ENCODE assay signal across 24 cellular contexts in the genomic region with DNA sequence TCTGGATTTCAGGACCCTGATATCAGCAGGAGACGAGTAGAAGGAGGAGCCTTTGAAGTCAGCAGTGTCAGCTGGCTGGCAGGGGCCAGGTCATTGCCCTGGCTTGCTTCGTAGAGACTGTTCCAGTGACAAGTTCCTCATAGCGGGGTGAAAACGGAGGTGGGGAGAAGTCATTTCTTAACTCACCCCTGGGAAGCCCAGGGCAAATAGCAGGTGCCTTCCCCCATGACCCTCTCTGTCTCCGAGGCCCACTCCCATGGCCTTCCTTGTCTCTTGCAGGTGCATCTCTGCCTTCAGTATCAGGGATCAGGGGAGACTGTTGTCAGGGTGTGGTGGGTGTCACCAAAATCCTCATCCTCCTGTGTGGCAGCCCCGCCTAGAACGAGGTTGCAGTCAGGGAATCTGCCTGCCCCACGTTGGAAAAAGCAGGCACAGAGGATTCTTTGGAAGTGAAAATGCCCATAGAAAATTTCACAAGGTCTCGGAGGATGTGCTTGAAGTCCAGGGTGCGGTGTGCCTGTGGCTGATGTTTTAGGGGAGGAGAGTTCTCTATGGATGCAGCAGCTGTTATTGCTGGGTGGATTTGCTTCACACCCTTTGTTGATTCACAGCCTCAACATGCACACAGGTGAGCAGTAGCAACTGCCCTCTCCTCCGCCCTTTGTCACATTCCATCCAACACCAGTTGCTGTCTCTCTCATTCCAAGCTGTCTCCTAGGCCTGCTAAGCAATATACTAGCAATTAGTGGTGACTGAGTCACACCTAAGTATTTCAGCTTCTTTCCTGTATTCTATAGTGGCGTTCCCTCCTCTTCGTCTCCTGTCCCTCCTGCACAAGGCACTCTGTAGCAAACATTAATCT.
DNase-seq lines count a peak whose midpoint lies in the region; ATAC-seq, FAIRE-seq and TF ChIP-seq lines count a peak whose summit lies in the region.
"Had no signal": no experiment of that assay in that cellular context is flagged by ENCODE, and none has a peak within 500 bp of the region (broad histone marks: within the 10 kb centered on the region; RNA-seq: fewer than 3 reads in every experiment).

No MANE protein-coding gene starts in this region.

- H3K4me3 ChIP-seq in bronchial epithelial cell (ENCODE audit: low read depth, low read length) (no peak overlapping the region), mucosa of descending colon (no peak overlapping the region)
- H3K4me3 ChIP-seq: heart left ventricle, MG63 had no signal

- H3K27me3 ChIP-seq in bronchial epithelial cell (ENCODE audit: control insufficient read depth, insufficient read depth, low read length) = no peaks in the 10 kb centered on the region
- H3K27me3 ChIP-seq: MG63 had no signal

- no peaks in the 10 kb centered on the region for H3K9me3 ChIP-seq in mucosa of descending colon
- H3K9me3 ChIP-seq: heart left ventricle, MG63 had no signal

- no peaks in the 10 kb centered on the region for H3K36me3 Mint-ChIP-seq in glutamatergic neuron (ENCODE audit: unreplicated experiment)
- H3K36me3 Mint-ChIP-seq: naive thymus-derived CD8-positive, alpha-beta T cell had no signal

- no peak for FAIRE-seq in bronchial epithelial cell (lab: Jason Lieb, UNC)
- FAIRE-seq: GM12892, RCC 7860 had no signal

- no peak overlapping the region for H3K27ac Mint-ChIP-seq in glutamatergic neuron (ENCODE audit: unreplicated experiment)
- H3K27ac Mint-ChIP-seq: CD4-positive, alpha-beta T cell; naive thymus-derived CD8-positive, alpha-beta T cell had no signal

- H3K4me3 Mint-ChIP-seq in glutamatergic neuron (ENCODE audit: unreplicated experiment) = no peak overlapping the region
- H3K4me3 Mint-ChIP-seq: CD4-positive, alpha-beta T cell; central memory CD8-positive, alpha-beta T cell; naive thymus-derived CD8-positive, alpha-beta T cell had no signal

- no peaks in the 10 kb centered on the region for H3K4me1 ChIP-seq in mucosa of descending colon (ENCODE audit: low read depth)

- ATAC-seq in mucosa of descending colon = peak; percentile 69
- no peak for ATAC-seq in HG02870 (IDR thresholded peaks at IDR 0.05; ENCODE audit: unreplicated experiment)
- ATAC-seq: heart left ventricle; naive thymus-derived CD8-positive, alpha-beta T cell; SK-N-SH treated with all-trans-retinoic acid at 6 μM for 48 hours had no signal

- H3K36me3 ChIP-seq in bronchial epithelial cell (ENCODE audit: control insufficient read depth, insufficient read depth, low read length) = no peaks in the 10 kb centered on the region
- H3K36me3 ChIP-seq in mucosa of descending colon (ENCODE audit: low read depth) = no peaks in the 10 kb centered on the region
- H3K36me3 ChIP-seq: heart left ventricle, MG63 had no signal

- H3K4me1 Mint-ChIP-seq in glutamatergic neuron (ENCODE audit: low read depth, unreplicated experiment) = no peaks in the 10 kb centered on the region

- peaks cover 4% of the 10 kb centered on the region for H3K27me3 Mint-ChIP-seq in glutamatergic neuron (ENCODE audit: unreplicated experiment)

- intact Hi-C loops in mucosa of descending colon (cut with DNase I, micrococcal nuclease) = no loop called here

- no peaks in the 10 kb centered on the region for H3K9me3 Mint-ChIP-seq in glutamatergic neuron (ENCODE audit: unreplicated experiment)
- H3K9me3 Mint-ChIP-seq: CD4-positive, alpha-beta T cell; central memory CD8-positive, alpha-beta T cell; naive thymus-derived CD8-positive, alpha-beta T cell had no signal

- no peak for TF ChIP-seq CTCF in bronchial epithelial cell (IDR thresholded peaks at IDR 0.05; ENCODE audit: insufficient read depth, low read length, severe bottlenecking)
- no peak for TF ChIP-seq CTCF in mucosa of descending colon (IDR thresholded peaks at IDR 0.05)
- TF ChIP-seq CTCF in glutamatergic neuron (IDR thresholded peaks at IDR 0.05; ENCODE audit: partially characterized antibody, unreplicated experiment) = no peak

- DNase-seq in A172 (ENCODE audit: low spot score) (peak; percentile 72), HT-29 (ENCODE audit: low spot score) (peak; percentile 30), bronchial epithelial cell (ENCODE audit: low read depth) (peak; percentile 81), mucosa of descending colon (no peak), glutamatergic neuron (no peak), NOMO-1 treated with dmso at 0.1 percent for 144 hours (lab: John Stamatoyannopoulos, UW; ENCODE audit: unreplicated experiment) (no peak)
- DNase-seq in activated effector memory CD4-positive, alpha-beta T cell treated with anti-CD3 and anti-CD28 coated beads, Interleukin-2, amount 50 U/mL, for 16 hours = no peak
- DNase-seq: activated CD4-positive, CD25-positive, alpha-beta regulatory T cell treated with anti-CD3 and anti-CD28 coated beads, Interleukin-2, amount 50 U/mL, for 72 hours; activated gamma-delta T cell; CD4-positive, alpha-beta T cell; DMS153; H7; MG63; naive thymus-derived CD8-positive, alpha-beta T cell; NCI-H1436; NCI-H748 treated with DMSO at 0.1 percent for 48 hours; stimulated activated CD4-positive, alpha-beta T cell treated with anti-CD3 and anti-CD28 coated beads, Interleukin-4, amount 100 ng/mL, for 4 hours; T-helper 9 cell had no signal

Comparison
In these comparisons a context has a peak if more than half of its experiments do, and no peak if none do; other contexts are left out.
1. DNase-seq: peak in A172 (single experiment), HT-29 (single experiment) and bronchial epithelial cell (single experiment); none in mucosa of descending colon (0 of 3), glutamatergic neuron (single experiment), activated effector memory CD4-positive, alpha-beta T cell treated with anti-CD3 and anti-CD28 coated beads, Interleukin-2, amount 50 U/mL, for 16 hours (single experiment) and NOMO-1 treated with dmso at 0.1 percent for 144 hours (single experiment).